ENCODE assay signal across 1 cellular context in the genomic region with DNA sequence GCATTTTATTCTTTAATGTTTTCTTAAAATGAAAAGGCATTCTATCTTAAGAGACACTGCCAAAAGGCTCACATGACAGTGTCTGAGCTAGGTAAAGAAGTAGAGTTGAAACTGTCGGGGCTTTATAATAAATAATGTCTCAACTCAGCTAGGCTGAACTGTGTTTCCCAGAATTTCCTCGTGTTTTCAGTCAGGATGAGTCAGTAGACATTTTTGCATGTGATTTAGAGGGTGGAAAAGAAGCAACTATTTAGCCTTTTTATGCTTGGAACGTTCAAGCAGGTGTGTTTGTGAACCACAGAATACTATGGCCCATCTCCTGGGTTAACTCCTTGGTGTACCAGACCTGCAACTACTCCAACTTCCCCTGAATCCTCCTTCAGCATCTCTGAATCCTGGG.
TF ChIP-seq lines count a peak whose summit lies in the region.

No MANE protein-coding gene starts in this region.

TF ChIP-seq in IMR-90, 13 proteins besides CTCF, POLR2A, EP300 and RAD21:
- TF ChIP-seq MAFK (IDR thresholded peaks at IDR 0.05; ENCODE audit: low read depth, low read length) (no peak), BHLHE40 (IDR thresholded peaks at IDR 0.05; ENCODE audit: low read depth, low read length) (no peak), RCOR1 (IDR thresholded peaks at IDR 0.05; ENCODE audit: insufficient replicate concordance, low read length) (no peak), CHD1 (IDR thresholded peaks at IDR 0.05; ENCODE audit: low read depth, low read length) (no peak), SMC3 (IDR thresholded peaks at IDR 0.05; ENCODE audit: low read depth, low read length) (no peak), MAZ (IDR thresholded peaks at IDR 0.05; ENCODE audit: borderline replicate concordance, low read depth, low read length) (no peak), FOS (IDR thresholded peaks at IDR 0.05; ENCODE audit: low read depth, low read length) (no peak), NFE2L2 (IDR thresholded peaks at IDR 0.05; ENCODE audit: low read depth, low read length) (no peak), CEBPB (IDR thresholded peaks at IDR 0.05; ENCODE audit: low read depth, low read length) (no peak), MXI1 (IDR thresholded peaks at IDR 0.05; ENCODE audit: borderline replicate concordance, low read depth, low read length) (no peak), RFX5 (IDR thresholded peaks at IDR 0.05; ENCODE audit: low read depth, low read length) (no peak)
- TF ChIP-seq, protein P1, sequence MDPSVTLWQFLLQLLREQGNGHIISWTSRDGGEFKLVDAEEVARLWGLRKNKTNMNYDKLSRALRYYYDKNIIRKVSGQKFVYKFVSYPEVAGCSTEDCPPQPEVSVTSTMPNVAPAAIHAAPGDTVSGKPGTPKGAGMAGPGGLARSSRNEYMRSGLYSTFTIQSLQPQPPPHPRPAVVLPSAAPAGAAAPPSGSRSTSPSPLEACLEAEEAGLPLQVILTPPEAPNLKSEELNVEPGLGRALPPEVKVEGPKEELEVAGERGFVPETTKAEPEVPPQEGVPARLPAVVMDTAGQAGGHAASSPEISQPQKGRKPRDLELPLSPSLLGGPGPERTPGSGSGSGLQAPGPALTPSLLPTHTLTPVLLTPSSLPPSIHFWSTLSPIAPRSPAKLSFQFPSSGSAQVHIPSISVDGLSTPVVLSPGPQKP (IDR thresholded peaks at IDR 0.05; ENCODE audit: borderline replicate concordance, low read depth, low read length), result no peak
- TF ChIP-seq, protein P2, sequence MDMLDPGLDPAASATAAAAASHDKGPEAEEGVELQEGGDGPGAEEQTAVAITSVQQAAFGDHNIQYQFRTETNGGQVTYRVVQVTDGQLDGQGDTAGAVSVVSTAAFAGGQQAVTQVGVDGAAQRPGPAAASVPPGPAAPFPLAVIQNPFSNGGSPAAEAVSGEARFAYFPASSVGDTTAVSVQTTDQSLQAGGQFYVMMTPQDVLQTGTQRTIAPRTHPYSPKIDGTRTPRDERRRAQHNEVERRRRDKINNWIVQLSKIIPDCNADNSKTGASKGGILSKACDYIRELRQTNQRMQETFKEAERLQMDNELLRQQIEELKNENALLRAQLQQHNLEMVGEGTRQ (IDR thresholded peaks at IDR 0.05; ENCODE audit: low read depth, low read length), result no peak
